In genomic region chr2:46983065-46983801, GRCh38 we compare ENCODE assay signal across 8 cellular contexts. TPM values are rescaled to one million over a fixed set of nuclear protein-coding genes. Genes with fewer than 3 reads are reported as not detected.
DNase-seq lines count a peak whose midpoint lies in the region; ATAC-seq and TF ChIP-seq lines count a peak whose summit lies in the region.

No MANE protein-coding gene starts in this region.

- H4K20me1 ChIP-seq in OCI-LY7 (ENCODE audit: insufficient read depth, low read length) = 0 out of 2 replicates have a peak, but pooled peaks cover 3% of the 10 kb centered on the region

- peak overlapping the region; percentile 57 for H3K27ac ChIP-seq in AG04450 (ENCODE audit: low read depth, low read length)
- peak overlapping the region; percentile 99 for H3K27ac ChIP-seq in OCI-LY7 (ENCODE audit: low read depth, low read length, poor library complexity, severe bottlenecking)
- peak overlapping the region; percentile 21 to 67 for H3K27ac ChIP-seq in esophagus (ENCODE audit: low read depth in 2 of 2, low read length in 1 of 2)
- peak overlapping the region; percentile 25 to 83 (median 79) for H3K27ac ChIP-seq in stomach

- H3K27me3 ChIP-seq in AG04450 (ENCODE audit: control insufficient read depth, insufficient read depth, low read length) (no peaks in the 10 kb centered on the region), esophagus (ENCODE audit: control insufficient read depth in 1 of 2, insufficient read depth in 2 of 2, low read length in 2 of 2) (no peaks in the 10 kb centered on the region), stomach (no peaks in the 10 kb centered on the region)

- H3K4me2 ChIP-seq in OCI-LY7 (ENCODE audit: low read length) = peak overlapping the region; percentile 93

- TF ChIP-seq POLR2A in stomach (IDR thresholded peaks at IDR 0.05) = no peak

- TF ChIP-seq CTCF in AG04450 (IDR thresholded peaks at IDR 0.05; ENCODE audit: low read depth, low read length) (no peak), OCI-LY7 (conservative IDR thresholded peaks at IDR 0.05; ENCODE audit: low read length) (no peak), stomach (IDR thresholded peaks at IDR 0.05) (no peak)

- no peaks in the 10 kb centered on the region for H3K9me2 ChIP-seq in OCI-LY7 (ENCODE audit: insufficient read depth, low read length)

- H3K4me3 ChIP-seq in AG04450 (ENCODE audit: low read depth, low read length) (no peak overlapping the region), OCI-LY7 (ENCODE audit: low read depth, low read length, poor library complexity, severe bottlenecking) (peak overlapping the region; percentile 61), esophagus (ENCODE audit: low read depth in 1 of 2, low read length in 2 of 2) (no peak overlapping the region), stomach (no peak overlapping the region)

- POLR2A ChIA-PET in AG04450 (lab: Yijun Ruan, JAX) (interaction anchor here (0.5 to 1.7 kb wide), 3 partner anchors 28 to 909 kb away, joined by 4 to 9 read pairs (median 4); no protein-coding TSS in a partner anchor), OCI-LY7 (lab: Charles Lee) (interaction anchor here (0.7 to 2.5 kb wide), 11 partner anchors 13 to 748 kb away, joined by 3 to 9 read pairs (median 3); no protein-coding TSS in a partner anchor)

- DNase-seq in AG04450 (ENCODE audit: low read depth, low spot score) (no peak), OCI-LY7 (ENCODE audit: low spot score) (peak; percentile 94), stomach (peak; percentile 33), DMS114 treated with DMSO at 0.1 percent for 48 hours (lab: John Stamatoyannopoulos, UW; ENCODE audit: unreplicated experiment) (no peak)
- DNase-seq in activated T-cell treated with anti-CD3 and anti-CD28 coated beads, Interleukin-2, amount 50 U/mL, for 1 hour = no peak

- ATAC-seq in GM18517 (IDR thresholded peaks at IDR 0.05; ENCODE audit: unreplicated experiment) (peak; percentile 44), HG02938 (IDR thresholded peaks at IDR 0.05; ENCODE audit: unreplicated experiment) (peak; percentile 45)

- TSS peak; percentile 91 for BruUV-seq in OCI-LY7 (replicated peaks; lab: Mats Ljungman, UMichigan)

- 63 to 69% methylated on average over 13 of the region's 13 CpGs for WGBS in esophagus, 2 donors
- 63 to 78% (median 70%) methylated on average over 11 to 13 of the region's 13 CpGs for WGBS in stomach, 5 donors

- H3K36me3 ChIP-seq in OCI-LY7 (ENCODE audit: insufficient read depth, low read length) (peaks cover 73% of the 10 kb centered on the region), esophagus (ENCODE audit: control insufficient read depth in 2 of 2, insufficient read depth in 2 of 2, low read length in 1 of 2) (peaks cover 7 to 27% of the 10 kb centered on the region in 2 donors), stomach (peaks cover 0 to 43% (median 27%) of the 10 kb centered on the region in 4 donors)

- TF ChIP-seq EP300 in stomach (IDR thresholded peaks at IDR 0.05) = no peak

- no peaks in the 10 kb centered on the region; the same call in 1 of the 2 replicates for H3K9me3 ChIP-seq in AG04450 (ENCODE audit: control insufficient read depth, insufficient read depth, low read length)
- no peaks in the 10 kb centered on the region for H3K9me3 ChIP-seq in OCI-LY7 (ENCODE audit: low read length)
- no peaks in the 10 kb centered on the region for H3K9me3 ChIP-seq in esophagus (ENCODE audit: control insufficient read depth in 2 of 2, insufficient read depth in 1 of 2, low read depth in 1 of 2, low read length in 1 of 2)
- no peaks in the 10 kb centered on the region for H3K9me3 ChIP-seq in stomach

- peaks cover 17% of the 10 kb centered on the region; the same call in 1 of the 2 replicates for H3K79me2 ChIP-seq in OCI-LY7 (ENCODE audit: insufficient read depth, low read depth, low read length)

- intact Hi-C loops in OCI-LY7 (cut with micrococcal nuclease; ENCODE audit: unreplicated experiment) = loop anchor here (5.0 kb wide), 2 partner anchors 411 to 919 kb away; no protein-coding TSS in a partner anchor
- intact Hi-C loops in stomach (cut with DNase I; ENCODE audit: low total_unique reads) = no loop called here

- CTCF ChIA-PET in AG04450 (lab: Charles Lee) (interaction anchor here (1.3 to 2.0 kb wide), 3 partner anchors 15 to 65 kb away, joined by 4 to 5 read pairs (median 4); no protein-coding TSS in a partner anchor), OCI-LY7 (lab: Charles Lee; ENCODE audit: unreplicated experiment) (interaction anchor here (0.6 to 1.4 kb wide), 5 partner anchors 12 to 226 kb away, joined by 3 to 4 read pairs (median 3); no protein-coding TSS in a partner anchor)

- H3K4me1 ChIP-seq in OCI-LY7 (ENCODE audit: insufficient read depth, low read length, poor library complexity, severe bottlenecking) = peaks cover 98% of the 10 kb centered on the region
- peaks cover 15 to 34% of the 10 kb centered on the region in 2 donors for H3K4me1 ChIP-seq in esophagus (ENCODE audit: control insufficient read depth in 2 of 2, insufficient read depth in 2 of 2, low read length in 1 of 2)
- peaks cover 67 to 77% (median 71%) of the 10 kb centered on the region in 4 donors for H3K4me1 ChIP-seq in stomach

- H2AFZ ChIP-seq in OCI-LY7 (ENCODE audit: low read length) = no peak overlapping the region; the same call in 1 of the 2 replicates

RNA-seq across cellular contexts. Expression of gene TTC7A, which starts 42.2 kb away (rescaled TPM):
- polyA plus RNA-seq in AG04450 (2011; rRNA removed) (8.4 and 11.0 TPM in 2 replicates), esophagus (10 to 100 TPM; 14.7 to 20.6 TPM), stomach (1 to 10 TPM; 4.9 to 9.1 (median 8.5) TPM)
- 13.0 and 13.4 TPM in 2 replicates for polyA minus RNA-seq in AG04450 (2011; rRNA and poly(A)+ RNA removed)
- 51.9 and 64.1 TPM in 2 replicates for total RNA-seq in OCI-LY7 (2014; rRNA removed; shearing (Covaris generic))
- total RNA-seq in OCI-LY7 (2022) (75.1 and 76.2 TPM in 2 replicates), stomach (10 to 100 TPM in 4 of 5 donors, 1 to 10 TPM in 1; 7.2 to 44.6 (median 28.1) TPM)

Comparison
In these comparisons a context has a peak if more than half of its experiments do, and no peak if none do; other contexts are left out.
1. DNase-seq: peak in OCI-LY7 (single experiment) and stomach (single experiment); none in AG04450 (single experiment), DMS114 treated with DMSO at 0.1 percent for 48 hours (single experiment) and activated T-cell treated with anti-CD3 and anti-CD28 coated beads, Interleukin-2, amount 50 U/mL, for 1 hour (single experiment).
2. H3K27ac ChIP-seq: peak in every context shown above with its lines; median percentile 99 in OCI-LY7; 79 in stomach; 57 in AG04450; 44 in esophagus.